ENCODE assay signal across 2 cellular contexts in the genomic region with DNA sequence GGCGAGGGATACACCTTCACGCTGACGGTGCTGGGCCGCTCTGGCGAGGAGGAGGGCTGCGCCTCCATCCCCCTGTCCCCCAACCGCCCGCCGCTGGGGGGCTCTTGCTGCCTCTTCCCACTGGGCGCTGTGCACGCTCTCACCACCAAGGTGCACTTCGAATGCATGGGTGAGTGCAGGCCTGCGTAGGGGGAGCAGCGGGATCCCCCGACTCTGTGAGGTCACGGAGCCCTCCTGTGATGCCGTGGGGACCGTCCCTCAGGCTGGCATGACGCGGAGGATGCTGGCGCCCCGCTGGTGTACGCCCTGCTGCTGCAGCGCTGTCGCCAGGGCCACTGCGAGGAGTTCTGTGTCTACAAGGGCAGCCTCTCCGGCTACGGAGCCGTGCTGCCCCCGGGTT. TPM values are rescaled to one million over a fixed set of nuclear protein-coding genes. Genes with fewer than 3 reads are reported as not detected.
"Had no signal": no experiment of that assay in that cellular context is flagged by ENCODE, and none has a peak within 500 bp of the region (broad histone marks: within the 10 kb centered on the region; RNA-seq: fewer than 3 reads in every experiment).

No MANE protein-coding gene starts in this region.

RNA-seq across cellular contexts. Expression of a gene that starts 54.2 kb away (rescaled TPM):
- total RNA-seq: epithelial cell of proximal tubule, osteoblast had no signal
